ENCODE assay signal across 10 cellular contexts in the genomic region with DNA sequence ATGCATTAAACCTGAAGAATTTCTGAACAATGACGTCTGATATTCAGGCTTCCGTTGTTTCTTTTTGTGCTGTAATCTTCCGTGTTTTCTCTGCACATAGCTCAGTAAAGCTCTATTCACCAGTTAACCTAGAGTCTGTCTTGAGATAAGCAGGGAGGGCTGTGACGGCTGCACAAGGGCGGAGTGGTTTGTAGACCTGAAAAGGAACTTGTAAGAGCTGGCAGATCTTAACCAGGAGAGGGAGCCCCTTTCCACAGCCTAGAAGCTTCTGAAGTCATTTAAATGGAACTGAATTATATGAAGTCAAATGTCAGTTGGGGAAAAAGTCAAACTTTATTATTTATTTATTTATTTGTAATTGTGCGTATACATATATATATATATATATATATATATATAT. TPM values are rescaled to one million over a fixed set of nuclear protein-coding genes. Genes with fewer than 3 reads are reported as not detected.
A peak's percentile ranks its signal among the peaks of the same experiment; 100 is the strongest.
DNase-seq lines count a peak whose midpoint lies in the region; TF ChIP-seq lines count a peak whose summit lies in the region.
"Had no signal": no experiment of that assay in that cellular context is flagged by ENCODE, and none has a peak within 500 bp of the region (broad histone marks: within the 10 kb centered on the region; RNA-seq: fewer than 3 reads in every experiment).

No MANE protein-coding gene starts in this region.

- CTCF ChIA-PET in activated CD4-positive, alpha-beta memory T cell treated with anti-CD3 and anti-CD28 coated beads for 36 hours (lab: Charles Lee) = no interaction called here
- CTCF ChIA-PET in activated CD4-positive, alpha-beta memory T cell treated with anti-CD3 and anti-CD28 coated beads, Interleukin-2, amount 10 ng/mL, durations not matched to agents 7 days and 5 days (lab: Charles Lee) = interaction anchor here (0.6 to 1.2 kb wide), 2 partner anchors 85 to 133 kb away, joined by 3 to 4 read pairs; no protein-coding TSS in a partner anchor

- TF ChIP-seq CTCF in type B pancreatic cell (conservative IDR thresholded peaks at IDR 0.05) = peak; percentile 75

- DNase-seq in activated CD4-positive, alpha-beta memory T cell treated with anti-CD3 and anti-CD28 coated beads for 36 hours = peak; percentile 9
- no peak for DNase-seq in activated CD4-positive, alpha-beta memory T cell treated with anti-CD3 and anti-CD28 coated beads, Interleukin-2, amount 10 ng/mL, durations not matched to agents 7 days and 5 days
- DNase-seq in SW 1271 (lab: John Stamatoyannopoulos, UW) (peak; percentile 17 to 45), iPS-NIHi11 (ENCODE audit: low spot score) (peak; percentile 74), type B pancreatic cell (ENCODE audit: extremely low spot score, unreplicated experiment) (no peak), SHP77 treated with DMSO at 0.1 percent for 48 hours (lab: John Stamatoyannopoulos, UW) (no peak), cerebellar nuclear complex (lab: John Stamatoyannopoulos, UW) (no peak), NCI-H2196 (lab: John Stamatoyannopoulos, UW; ENCODE audit: unreplicated experiment) (no peak)
- DNase-seq: activated CD4-positive, alpha-beta T cell treated with anti-CD3 and anti-CD28 coated beads for 1 hour; KG1 had no signal

- intact Hi-C loops in activated CD4-positive, alpha-beta memory T cell treated with anti-CD3 and anti-CD28 coated beads for 36 hours (cut with micrococcal nuclease) = no loop called here

- POLR2A ChIA-PET in activated CD4-positive, alpha-beta memory T cell treated with anti-CD3 and anti-CD28 coated beads for 36 hours (lab: Charles Lee) = no interaction called here
- POLR2A ChIA-PET in activated CD4-positive, alpha-beta memory T cell treated with anti-CD3 and anti-CD28 coated beads, Interleukin-2, amount 10 ng/mL, durations not matched to agents 7 days and 5 days (lab: Charles Lee) = no interaction called here

- H3K36me3 Mint-ChIP-seq in activated CD4-positive, alpha-beta memory T cell treated with anti-CD3 and anti-CD28 coated beads for 36 hours = peaks cover 9% of the 10 kb centered on the region
- no peaks in the 10 kb centered on the region for H3K36me3 Mint-ChIP-seq in activated CD4-positive, alpha-beta memory T cell treated with anti-CD3 and anti-CD28 coated beads, Interleukin-2, amount 10 ng/mL, durations not matched to agents 7 days and 5 days (ENCODE audit: low read depth)
- peaks cover 4% of the 10 kb centered on the region for H3K36me3 Mint-ChIP-seq in type B pancreatic cell

- H3K27ac Mint-ChIP-seq in activated CD4-positive, alpha-beta memory T cell treated with anti-CD3 and anti-CD28 coated beads for 36 hours = no peak overlapping the region
- no peak overlapping the region for H3K27ac Mint-ChIP-seq in activated CD4-positive, alpha-beta memory T cell treated with anti-CD3 and anti-CD28 coated beads, Interleukin-2, amount 10 ng/mL, durations not matched to agents 7 days and 5 days
- H3K27ac Mint-ChIP-seq in type B pancreatic cell = peak overlapping the region; percentile 8

- no peaks in the 10 kb centered on the region for H3K27me3 Mint-ChIP-seq in activated CD4-positive, alpha-beta memory T cell treated with anti-CD3 and anti-CD28 coated beads for 36 hours
- H3K27me3 Mint-ChIP-seq in activated CD4-positive, alpha-beta memory T cell treated with anti-CD3 and anti-CD28 coated beads, Interleukin-2, amount 10 ng/mL, durations not matched to agents 7 days and 5 days = no peaks in the 10 kb centered on the region
- peaks cover 6% of the 10 kb centered on the region for H3K27me3 Mint-ChIP-seq in type B pancreatic cell

- H3K9me3 Mint-ChIP-seq in activated CD4-positive, alpha-beta memory T cell treated with anti-CD3 and anti-CD28 coated beads for 36 hours = peaks cover 37% of the 10 kb centered on the region
- peaks cover 28% of the 10 kb centered on the region for H3K9me3 Mint-ChIP-seq in activated CD4-positive, alpha-beta memory T cell treated with anti-CD3 and anti-CD28 coated beads, Interleukin-2, amount 10 ng/mL, durations not matched to agents 7 days and 5 days
- peaks cover 5% of the 10 kb centered on the region for H3K9me3 Mint-ChIP-seq in type B pancreatic cell

- H3K4me1 Mint-ChIP-seq in activated CD4-positive, alpha-beta memory T cell treated with anti-CD3 and anti-CD28 coated beads for 36 hours (ENCODE audit: low read depth) = no peaks in the 10 kb centered on the region
- no peaks in the 10 kb centered on the region for H3K4me1 Mint-ChIP-seq in activated CD4-positive, alpha-beta memory T cell treated with anti-CD3 and anti-CD28 coated beads, Interleukin-2, amount 10 ng/mL, durations not matched to agents 7 days and 5 days
- H3K4me1 Mint-ChIP-seq in type B pancreatic cell (ENCODE audit: unreplicated experiment) = peaks cover 7% of the 10 kb centered on the region

- no peak overlapping the region for H3K4me3 Mint-ChIP-seq in activated CD4-positive, alpha-beta memory T cell treated with anti-CD3 and anti-CD28 coated beads for 36 hours
- H3K4me3 Mint-ChIP-seq in activated CD4-positive, alpha-beta memory T cell treated with anti-CD3 and anti-CD28 coated beads, Interleukin-2, amount 10 ng/mL, durations not matched to agents 7 days and 5 days = no peak overlapping the region
- H3K4me3 Mint-ChIP-seq in type B pancreatic cell = no peak overlapping the region

RNA-seq across cellular contexts. Expression of a gene that starts 27.5 kb away (rescaled TPM):
- total RNA-seq in activated CD4-positive, alpha-beta memory T cell treated with anti-CD3 and anti-CD28 coated beads for 36 hours = not detected
- total RNA-seq in activated CD4-positive, alpha-beta memory T cell treated with anti-CD3 and anti-CD28 coated beads, Interleukin-2, amount 10 ng/mL, durations not matched to agents 7 days and 5 days = not detected
- total RNA-seq in type B pancreatic cell (ENCODE audit: low replicate concordance) = not detected in 2 replicates

Comparison
In these comparisons a context has a peak if more than half of its experiments do, and no peak if none do; other contexts are left out.
1. DNase-seq: peak in activated CD4-positive, alpha-beta memory T cell treated with anti-CD3 and anti-CD28 coated beads for 36 hours (single experiment), SW 1271 (2 of 2) and iPS-NIHi11 (single experiment); none in activated CD4-positive, alpha-beta memory T cell treated with anti-CD3 and anti-CD28 coated beads, Interleukin-2, amount 10 ng/mL, durations not matched to agents 7 days and 5 days (single experiment), type B pancreatic cell (single experiment), SHP77 treated with DMSO at 0.1 percent for 48 hours (single experiment), cerebellar nuclear complex (0 of 2) and NCI-H2196 (single experiment).